ENCODE assay signal across 3 cellular contexts in the genomic region with DNA sequence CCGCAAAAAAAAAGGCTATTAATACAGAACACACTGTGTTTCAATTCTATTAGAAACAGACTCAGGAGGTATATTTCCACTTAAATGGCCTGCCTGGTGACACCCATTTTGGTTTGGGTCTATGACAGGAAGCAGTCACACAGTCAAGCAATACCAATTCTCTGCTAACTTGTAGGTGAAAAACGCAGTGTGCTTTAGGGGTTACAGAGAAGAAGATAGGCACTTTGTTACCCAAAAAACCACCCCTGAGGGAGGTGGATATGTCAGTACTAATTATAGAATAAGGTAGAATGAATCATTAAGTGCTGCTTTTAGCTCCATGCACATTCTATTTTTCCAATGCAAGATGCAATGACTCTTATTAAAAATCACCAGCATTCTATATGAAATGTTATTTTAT.
"Had no signal": no experiment of that assay in that cellular context is flagged by ENCODE, and none has a peak within 500 bp of the region (broad histone marks: within the 10 kb centered on the region; RNA-seq: fewer than 3 reads in every experiment).

No MANE protein-coding gene starts in this region.

- DNase-seq: GDM1, GF-D8 had no signal

- H3K4me3 ChIP-seq: GM12878 had no signal
